ENCODE assay signal across 2 cellular contexts in the genomic region with DNA sequence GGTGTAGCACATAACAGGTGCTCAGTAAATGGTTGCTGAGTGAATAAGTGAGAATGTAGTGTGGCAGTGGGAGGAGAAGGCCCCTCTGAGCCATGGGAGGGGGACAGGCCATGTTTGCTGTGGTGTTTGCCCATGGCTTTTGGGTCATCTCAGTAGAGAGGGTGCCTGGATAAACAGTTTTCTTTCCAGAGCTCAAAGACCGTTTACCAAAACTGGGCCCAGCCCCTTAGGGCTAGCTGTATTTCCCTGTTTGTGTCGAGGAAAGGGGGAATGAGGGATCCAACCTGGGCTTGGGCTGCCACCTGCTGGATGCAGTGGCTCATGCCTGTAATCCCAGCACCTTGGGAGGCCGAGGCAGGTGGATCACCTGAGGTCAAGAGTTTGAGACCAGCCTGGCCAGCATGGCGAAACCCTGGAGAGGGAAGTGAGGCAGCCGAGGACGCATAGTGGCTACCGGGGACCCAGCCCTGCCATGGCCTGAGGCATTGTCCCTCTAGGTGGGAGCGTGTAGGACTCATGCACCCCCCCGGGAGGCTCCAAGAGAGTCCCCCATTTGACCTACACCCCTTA.
TF ChIP-seq lines count a peak whose summit lies in the region.

No MANE protein-coding gene starts in this region.

TF ChIP-seq in IMR-90, 13 proteins besides CTCF, POLR2A, EP300 and RAD21:
- no peak for TF ChIP-seq SMC3 (IDR thresholded peaks at IDR 0.05; ENCODE audit: low read depth, low read length)
- no peak for TF ChIP-seq CHD1 (IDR thresholded peaks at IDR 0.05; ENCODE audit: low read depth, low read length)
- no peak for TF ChIP-seq MAFK (IDR thresholded peaks at IDR 0.05; ENCODE audit: low read depth, low read length)
- TF ChIP-seq MXI1 (IDR thresholded peaks at IDR 0.05; ENCODE audit: borderline replicate concordance, low read depth, low read length), result no peak
- no peak for TF ChIP-seq NFE2L2 (IDR thresholded peaks at IDR 0.05; ENCODE audit: low read depth, low read length)
- no peak for TF ChIP-seq MAZ (IDR thresholded peaks at IDR 0.05; ENCODE audit: borderline replicate concordance, low read depth, low read length)
- TF ChIP-seq, protein P1, sequence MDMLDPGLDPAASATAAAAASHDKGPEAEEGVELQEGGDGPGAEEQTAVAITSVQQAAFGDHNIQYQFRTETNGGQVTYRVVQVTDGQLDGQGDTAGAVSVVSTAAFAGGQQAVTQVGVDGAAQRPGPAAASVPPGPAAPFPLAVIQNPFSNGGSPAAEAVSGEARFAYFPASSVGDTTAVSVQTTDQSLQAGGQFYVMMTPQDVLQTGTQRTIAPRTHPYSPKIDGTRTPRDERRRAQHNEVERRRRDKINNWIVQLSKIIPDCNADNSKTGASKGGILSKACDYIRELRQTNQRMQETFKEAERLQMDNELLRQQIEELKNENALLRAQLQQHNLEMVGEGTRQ (IDR thresholded peaks at IDR 0.05; ENCODE audit: low read depth, low read length), result no peak

TF ChIP-seq in K562, 482 proteins besides CTCF, POLR2A, EP300 and RAD21:
- TF ChIP-seq, protein P2, sequence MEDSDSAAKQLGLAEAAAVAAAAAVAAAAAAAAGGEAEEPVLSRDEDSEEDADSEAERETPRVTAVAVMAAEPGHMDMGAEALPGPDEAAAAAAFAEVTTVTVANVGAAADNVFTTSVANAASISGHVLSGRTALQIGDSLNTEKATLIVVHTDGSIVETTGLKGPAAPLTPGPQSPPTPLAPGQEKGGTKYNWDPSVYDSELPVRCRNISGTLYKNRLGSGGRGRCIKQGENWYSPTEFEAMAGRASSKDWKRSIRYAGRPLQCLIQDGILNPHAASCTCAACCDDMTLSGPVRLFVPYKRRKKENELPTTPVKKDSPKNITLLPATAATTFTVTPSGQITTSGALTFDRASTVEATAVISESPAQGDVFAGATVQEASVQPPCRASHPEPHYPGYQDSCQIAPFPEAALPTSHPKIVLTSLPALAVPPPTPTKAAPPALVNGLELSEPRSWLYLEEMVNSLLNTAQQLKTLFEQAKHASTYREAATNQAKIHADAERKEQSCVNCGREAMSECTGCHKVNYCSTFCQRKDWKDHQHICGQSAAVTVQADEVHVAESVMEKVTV (CRISPR knock-in tag; IDR thresholded peaks at IDR 0.05), result 0 out of 2 replicates have a peak, but pooled peaks have one; percentile 23
- peak; percentile 96 for TF ChIP-seq STAG1 (CRISPR knock-in tag; IDR thresholded peaks at IDR 0.05; ENCODE audit: borderline replicate concordance)
- TF ChIP-seq EHMT2 (IDR thresholded peaks at IDR 0.05), result no peak
- TF ChIP-seq ZNF217 (CRISPR knock-in tag; IDR thresholded peaks at IDR 0.05), result no peak
- TF ChIP-seq, protein P3, sequence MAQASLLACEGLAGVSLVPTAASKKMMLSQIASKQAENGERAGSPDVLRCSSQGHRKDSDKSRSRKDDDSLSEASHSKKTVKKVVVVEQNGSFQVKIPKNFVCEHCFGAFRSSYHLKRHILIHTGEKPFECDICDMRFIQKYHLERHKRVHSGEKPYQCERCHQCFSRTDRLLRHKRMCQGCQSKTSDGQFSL (CRISPR knock-in tag; IDR thresholded peaks at IDR 0.05), result 0 out of 2 replicates have a peak, but pooled peaks have one; percentile 36
- TF ChIP-seq, protein P3 (tag; IDR thresholded peaks at IDR 0.05), result no peak
- TF ChIP-seq CC2D1A (IDR thresholded peaks at IDR 0.05), result 0 out of 2 replicates have a peak, but pooled peaks have one; percentile 44
